Comparison of ENCODE assay signal across 8 cellular contexts in genomic region chr19:47427241-47428176, GRCh38. TPM values are rescaled to one million over a fixed set of nuclear protein-coding genes. Genes with fewer than 3 reads are reported as not detected.
DNase-seq lines count a peak whose midpoint lies in the region; ATAC-seq, FAIRE-seq and TF ChIP-seq lines count a peak whose summit lies in the region.

No MANE protein-coding gene starts in this region.

- DNase-seq in A673 (ENCODE audit: low spot score) (peak; percentile 81), NCI-H2029 (lab: John Stamatoyannopoulos, UW) (peak; percentile 31), WERI-Rb-1 (peak; percentile 87), bronchial epithelial cell (ENCODE audit: low read depth) (peak; percentile 44), keratinocyte (ENCODE audit: low read depth, low spot score) (no peak)
- peak; percentile 60 to 70 for DNase-seq in stimulated activated CD4-positive, alpha-beta T cell treated with anti-CD3 and anti-CD28 coated beads, Interleukin-1b, Interleukin-23, amount 100 ng/mL, for 4 hours (ENCODE audit: low read depth in 2 of 2)

- H3K4me1 ChIP-seq in A673 (ENCODE audit: insufficient read depth, low read length, poor library complexity, severe bottlenecking) (peaks cover 17% of the 10 kb centered on the region), keratinocyte (ENCODE audit: control insufficient read depth, extremely low read depth, insufficient read depth, low read length) (peaks cover 13% of the 10 kb centered on the region)

- no peak for TF ChIP-seq POLR2A in GM18505 (IDR thresholded peaks at IDR 0.05; ENCODE audit: borderline replicate concordance, extremely low read depth, insufficient read depth, insufficient read length)

- H3K27me3 ChIP-seq in A673 (replicated peaks; ENCODE audit: insufficient read depth, low read depth, low read length, poor library complexity) (peaks cover 12% of the 10 kb centered on the region), WERI-Rb-1 (ENCODE audit: insufficient read depth, low read depth, severe bottlenecking) (no peaks in the 10 kb centered on the region), bronchial epithelial cell (ENCODE audit: control insufficient read depth, insufficient read depth, low read length) (peaks cover 12% of the 10 kb centered on the region), keratinocyte (ENCODE audit: control insufficient read depth, extremely low read depth, insufficient read depth, low read length) (peaks cover 28% of the 10 kb centered on the region)

- H4K20me1 ChIP-seq in keratinocyte (ENCODE audit: control insufficient read depth, extremely low read depth, insufficient read depth, low read length) = no peaks in the 10 kb centered on the region

- H2AFZ ChIP-seq in keratinocyte (ENCODE audit: control insufficient read depth, low read length) = no peak overlapping the region

- peak overlapping the region; percentile 34 for H3K4me3 ChIP-seq in A673 (ENCODE audit: low read depth, low read length, poor library complexity, severe bottlenecking)
- H3K4me3 ChIP-seq in WERI-Rb-1 (ENCODE audit: low read depth, low read length) = peak overlapping the region; percentile 25
- H3K4me3 ChIP-seq in bronchial epithelial cell (ENCODE audit: low read depth, low read length) = no peak overlapping the region
- peak overlapping the region in 1 of 3 experiments; percentile 59 for H3K4me3 ChIP-seq in keratinocyte (ENCODE audit: control insufficient read depth in 2 of 3, extremely low read depth in 1 of 3, insufficient read depth in 2 of 3, low read depth in 1 of 3, low read length in 3 of 3)

- H3K9ac ChIP-seq in keratinocyte (ENCODE audit: control insufficient read depth, extremely low read depth, insufficient read depth, low read length) = no peak overlapping the region

- FAIRE-seq in bronchial epithelial cell (lab: Jason Lieb, UNC) (no peak), keratinocyte (lab: Jason Lieb, UNC) (peak; percentile 67)

- H3K79me2 ChIP-seq in keratinocyte (ENCODE audit: control insufficient read depth, insufficient read depth, low read length) = no peaks in the 10 kb centered on the region

- no peaks in the 10 kb centered on the region for H3K9me1 ChIP-seq in keratinocyte (ENCODE audit: control insufficient read depth, extremely low read depth, insufficient read depth, low read length)

- intact Hi-C loops in A673 (cut with micrococcal nuclease; ENCODE audit: unreplicated experiment) = loop anchor here (1.0 to 5.0 kb wide), 2 partner anchors 55 to 131 kb away; partner anchors contain the start of gene KPTN

- H3K9me3 ChIP-seq in A673 (ENCODE audit: low read depth, low read length, poor library complexity, severe bottlenecking) (no peaks in the 10 kb centered on the region), WERI-Rb-1 (ENCODE audit: severe bottlenecking) (no peaks in the 10 kb centered on the region), keratinocyte (ENCODE audit: control insufficient read depth, low read depth, low read length) (no peaks in the 10 kb centered on the region)

- ATAC-seq in GM18505 (IDR thresholded peaks at IDR 0.05; ENCODE audit: unreplicated experiment) (peak; percentile 47), HG03108 (IDR thresholded peaks at IDR 0.05; ENCODE audit: unreplicated experiment) (no peak)

- CTCF ChIA-PET in A673 (lab: Charles Lee) = interaction anchor here (0.7 to 1.9 kb wide), 12 partner anchors 9 to 285 kb away, joined by 3 to 16 read pairs (median 4); partner anchors contain the start of genes DHX34, EHD2 and KPTN

- BruUV-seq in A673 (replicated peaks; lab: Mats Ljungman, UMichigan) = no TSS peak

- H3K27ac ChIP-seq in A673 (ENCODE audit: low read depth, low read length, poor library complexity, severe bottlenecking) (peak overlapping the region; percentile 82), WERI-Rb-1 (peak overlapping the region; percentile 75), keratinocyte (ENCODE audit: control insufficient read depth, insufficient read depth, low read length) (no peak overlapping the region)

- H3K36me3 ChIP-seq in A673 (ENCODE audit: insufficient read depth, low read length, poor library complexity, severe bottlenecking) (no peaks in the 10 kb centered on the region), WERI-Rb-1 (no peaks in the 10 kb centered on the region), bronchial epithelial cell (ENCODE audit: control insufficient read depth, insufficient read depth, low read length) (no peaks in the 10 kb centered on the region), keratinocyte (ENCODE audit: control insufficient read depth in 2 of 2, extremely low read depth in 1 of 2, insufficient read depth in 2 of 2, low read length in 2 of 2) (no peaks in the 10 kb centered on the region)

- peak overlapping the region; percentile 85 for H3K4me2 ChIP-seq in keratinocyte (ENCODE audit: control insufficient read depth, extremely low read depth, insufficient read depth, low read depth, low read length)

- TF ChIP-seq CTCF in A673 (conservative IDR thresholded peaks at IDR 0.05; ENCODE audit: low read depth, low read length) (peak; percentile 93), WERI-Rb-1 (IDR thresholded peaks at IDR 0.05; ENCODE audit: low read depth, low read length) (peak; percentile 87), bronchial epithelial cell (IDR thresholded peaks at IDR 0.05; ENCODE audit: insufficient read depth, low read length, severe bottlenecking) (peak; percentile 97), keratinocyte (optimal IDR thresholded peaks at IDR 0.05 in 1 of 3, IDR thresholded peaks at IDR 0.05 in 1 of 3, conservative IDR thresholded peaks at IDR 0.05 in 1 of 3; ENCODE audit: extremely low read depth in 1 of 3, insufficient read depth in 2 of 3, low read length in 3 of 3) (peak; percentile 96 to 97 (median 97))

- dilution Hi-C loops in keratinocyte (cut with MboI; ENCODE audit: extremely low pct_ligation_motif_present, low sequenced_read_pairs) = no loop called here

- POLR2A ChIA-PET in A673 (lab: Charles Lee; ENCODE audit: low non-redundant PET) = interaction anchor here (0.8 kb wide), 1 partner anchor 152 kb away, joined by 5 read pairs; no protein-coding TSS in a partner anchor

RNA-seq across cellular contexts. Expression of gene MEIS3, which starts 8.2 kb away (rescaled TPM):
- 9.6 and 21.3 TPM in 2 replicates for total RNA-seq in A673 (2021)
- 8.7 and 11.3 TPM in 2 replicates for total RNA-seq in bronchial epithelial cell
- 1.7 to 4.3 TPM (median 3.0 TPM) in 3 replicates for polyA plus RNA-seq in keratinocyte
- polyA plus RNA-seq in keratinocyte (2011; ENCODE audit: low read depth) = 2.2 TPM
- 3.5 and 6.7 TPM in 2 replicates for polyA plus RNA-seq in keratinocyte (2011; cell fraction: cytosol; rRNA removed)
- polyA plus RNA-seq in keratinocyte (2011; cell fraction: nucleus; rRNA removed) = 9.0 and 14.3 TPM in 2 replicates
- polyA plus RNA-seq in keratinocyte (2012; ENCODE audit: low replicate concordance) = 1.9 and 7.0 TPM in 2 replicates
- polyA minus RNA-seq in keratinocyte = 2.6 to 6.1 TPM (median 4.2 TPM) in 3 replicates
- polyA minus RNA-seq in keratinocyte (2011; cell fraction: cytosol; rRNA and poly(A)+ RNA removed) = 13.0 TPM
- 4.2 and 5.0 TPM in 2 replicates for polyA minus RNA-seq in keratinocyte (2011; cell fraction: nucleus; rRNA and poly(A)+ RNA removed)

RNA-seq across cellular contexts. Expression of gene SLC8A2, which starts 44.2 kb away (rescaled TPM):
- total RNA-seq in A673 (2021) (3.2 and 6.6 TPM in 2 replicates), bronchial epithelial cell (0.26 TPM in 2 replicates)
- polyA plus RNA-seq in keratinocyte = 0.03 to 0.17 TPM (median 0.04 TPM) in 3 replicates
- 0.44 TPM for polyA plus RNA-seq in keratinocyte (2011; ENCODE audit: low read depth)
- polyA plus RNA-seq in keratinocyte (2011; cell fraction: cytosol; rRNA removed) = 0.06 and 0.15 TPM in 2 replicates
- 0.41 and 0.45 TPM in 2 replicates for polyA plus RNA-seq in keratinocyte (2011; cell fraction: nucleus; rRNA removed)
- 0.14 and 0.28 TPM in 2 replicates for polyA plus RNA-seq in keratinocyte (2012; ENCODE audit: low replicate concordance)
- 0.07 to 1.3 TPM in 2 of 3 replicates, not detected in the other for polyA minus RNA-seq in keratinocyte
- polyA minus RNA-seq in keratinocyte (2011; cell fraction: cytosol; rRNA and poly(A)+ RNA removed) = 0.58 TPM
- 0.21 TPM in 1 of 2 replicates, not detected in the other for polyA minus RNA-seq in keratinocyte (2011; cell fraction: nucleus; rRNA and poly(A)+ RNA removed)

RNA-seq across cellular contexts. Expression of gene KPTN, which starts 56.5 kb away (rescaled TPM):
- total RNA-seq in A673 (2021) (18.7 and 18.9 TPM in 2 replicates), bronchial epithelial cell (2.1 and 3.5 TPM in 2 replicates)
- polyA plus RNA-seq in keratinocyte = 7.0 to 10.2 TPM (median 7.3 TPM) in 3 replicates
- 4.0 TPM for polyA plus RNA-seq in keratinocyte (2011; ENCODE audit: low read depth)
- 4.4 and 5.9 TPM in 2 replicates for polyA plus RNA-seq in keratinocyte (2011; cell fraction: cytosol; rRNA removed)
- 19.2 and 21.7 TPM in 2 replicates for polyA plus RNA-seq in keratinocyte (2011; cell fraction: nucleus; rRNA removed)
- 7.0 and 8.9 TPM in 2 replicates for polyA plus RNA-seq in keratinocyte (2012; ENCODE audit: low replicate concordance)
- polyA minus RNA-seq in keratinocyte = 5.8 to 11.3 TPM (median 6.8 TPM) in 3 replicates
- 6.7 TPM for polyA minus RNA-seq in keratinocyte (2011; cell fraction: cytosol; rRNA and poly(A)+ RNA removed)
- polyA minus RNA-seq in keratinocyte (2011; cell fraction: nucleus; rRNA and poly(A)+ RNA removed) = 4.5 and 5.8 TPM in 2 replicates
